Comparison of ENCODE assay signal across 10 cellular contexts in the genomic region with DNA sequence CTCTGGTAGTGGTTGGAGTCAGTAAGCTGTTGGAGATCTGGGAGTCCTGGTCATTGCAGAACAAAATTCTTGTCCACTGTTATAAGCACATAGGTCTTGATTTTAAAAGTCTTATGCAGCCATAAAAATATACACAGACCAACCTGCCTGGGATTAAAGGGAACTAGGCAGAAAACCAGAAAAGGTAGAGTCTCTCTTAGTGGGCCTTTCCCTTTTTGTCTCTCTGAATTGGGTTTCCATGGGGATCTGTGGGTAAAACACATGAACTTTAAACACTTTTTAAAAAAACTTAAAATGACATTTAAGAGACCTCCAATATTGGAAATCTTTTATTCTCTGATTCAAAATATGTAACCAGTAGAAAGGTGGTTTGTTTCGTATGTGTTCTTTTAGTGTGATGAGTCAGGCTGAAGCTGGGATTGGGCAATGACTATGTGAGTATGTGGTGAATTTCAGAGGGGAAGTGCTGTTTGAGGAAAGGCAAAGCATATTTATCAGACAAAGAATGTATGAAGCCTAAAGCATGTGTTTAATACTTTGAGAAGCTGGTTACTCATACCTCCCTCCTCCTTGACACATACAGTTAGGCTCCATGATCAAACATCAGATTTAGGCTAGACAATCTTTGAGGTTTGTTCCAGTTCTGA. TPM values are rescaled to one million over a fixed set of nuclear protein-coding genes. Genes with fewer than 3 reads are reported as not detected.
DNase-seq lines count a peak whose midpoint lies in the region; ATAC-seq and TF ChIP-seq lines count a peak whose summit lies in the region.
"Had no signal": no experiment of that assay in that cellular context is flagged by ENCODE, and none has a peak within 500 bp of the region (broad histone marks: within the 10 kb centered on the region; RNA-seq: fewer than 3 reads in every experiment).

No MANE protein-coding gene starts in this region.

- no peaks in the 10 kb centered on the region for H3K36me3 ChIP-seq in neural cell (ENCODE audit: insufficient read depth, low read length)
- H3K36me3 ChIP-seq: sigmoid colon, uterus had no signal

- intact Hi-C loops in natural killer cell (cut with micrococcal nuclease) = no loop called here

- peak overlapping the region; percentile 31 for H3K27ac ChIP-seq in neural cell (ENCODE audit: low read length)
- H3K27ac ChIP-seq: uterus had no signal

- no peak overlapping the region for H3K4me3 Mint-ChIP-seq in natural killer cell

- H3K9me3 ChIP-seq in neural cell (ENCODE audit: low read length) = no peaks in the 10 kb centered on the region
- H3K9me3 ChIP-seq: sigmoid colon, uterus had no signal

- H3K36me3 Mint-ChIP-seq in natural killer cell = no peaks in the 10 kb centered on the region

- no peak for TF ChIP-seq RAD21 in neural cell (conservative IDR thresholded peaks at IDR 0.05)

- no peak for ATAC-seq in natural killer cell

- H3K9ac ChIP-seq in neural cell (ENCODE audit: low read length) = no peak overlapping the region

- H3K9me3 Mint-ChIP-seq in natural killer cell = no peaks in the 10 kb centered on the region

- H3K4me3 ChIP-seq in astrocyte of the spinal cord (ENCODE audit: low read depth, low read length) = no peak overlapping the region
- H3K4me3 ChIP-seq in neural cell (ENCODE audit: low read length) = no peak overlapping the region
- H3K4me3 ChIP-seq: sigmoid colon, uterus had no signal

- no peak for TF ChIP-seq EP300 in neural cell (conservative IDR thresholded peaks at IDR 0.05; ENCODE audit: poor library complexity, severe bottlenecking)

- H3K79me2 ChIP-seq in neural cell (replicated peaks; ENCODE audit: insufficient read depth, low read length) = no peaks in the 10 kb centered on the region

- H3K27me3 ChIP-seq in neural cell (ENCODE audit: insufficient read depth, low read depth, low read length) = no peaks in the 10 kb centered on the region
- H3K27me3 ChIP-seq: sigmoid colon, uterus had no signal

- in situ Hi-C loops in astrocyte of the spinal cord (cut with HindIII; ENCODE audit: low sequenced_read_pairs) = no loop called here

- H3K27ac Mint-ChIP-seq in natural killer cell = no peak overlapping the region

- no peaks in the 10 kb centered on the region for H4K20me1 ChIP-seq in neural cell (ENCODE audit: insufficient read depth)

- H3K4me1 Mint-ChIP-seq in natural killer cell = no peaks in the 10 kb centered on the region

- H3F3A ChIP-seq in neural cell (ENCODE audit: insufficient read depth, low read length, poor library complexity, severe bottlenecking) = no peaks in the 10 kb centered on the region

- H3K4me2 ChIP-seq in neural cell (ENCODE audit: low read length) = no peak overlapping the region

- peak; percentile 80 for DNase-seq in Daoy (ENCODE audit: low read depth)
- peak; percentile 96 for DNase-seq in M059J (ENCODE audit: low read depth)
- DNase-seq in astrocyte of the spinal cord (ENCODE audit: low read depth, low spot score) = peak; percentile 92
- DNase-seq in NCI-H524 treated with DMSO at 0.1 percent for 48 hours (lab: John Stamatoyannopoulos, UW) = no peak
- no peak for DNase-seq in RPMI8226
- DNase-seq in SK-N-DZ (ENCODE audit: low spot score) = no peak
- no peak for DNase-seq in natural killer cell
- DNase-seq: sigmoid colon, uterus had no signal

- no peaks in the 10 kb centered on the region for H3K9me2 ChIP-seq in neural cell (ENCODE audit: insufficient read depth, low read length)

- H2AFZ ChIP-seq in neural cell (ENCODE audit: low read depth, low read length) = no peak overlapping the region

- TF ChIP-seq CTCF in astrocyte of the spinal cord (IDR thresholded peaks at IDR 0.05; ENCODE audit: low read depth, low read length) = no peak
- TF ChIP-seq CTCF in neural cell (IDR thresholded peaks at IDR 0.05; ENCODE audit: poor library complexity, severe bottlenecking) = no peak
- TF ChIP-seq CTCF in natural killer cell (IDR thresholded peaks at IDR 0.05) = no peak

- no peaks in the 10 kb centered on the region for H3K27me3 Mint-ChIP-seq in natural killer cell (ENCODE audit: low read depth in 2 of 2)

TF ChIP-seq in neural cell, 6 proteins besides CTCF, POLR2A, EP300 and RAD21:
- TF ChIP-seq MXI1 (conservative IDR thresholded peaks at IDR 0.05; ENCODE audit: poor library complexity, severe bottlenecking) = no peak
- TF ChIP-seq SMC3 (conservative IDR thresholded peaks at IDR 0.05; ENCODE audit: poor library complexity) = no peak
- no peak for TF ChIP-seq TAF1 (IDR thresholded peaks at IDR 0.05; ENCODE audit: low read depth)
- TF ChIP-seq EZH2 (IDR thresholded peaks at IDR 0.05; ENCODE audit: borderline replicate concordance, insufficient read depth, low read length, poor library complexity, severe bottlenecking) = no peak
- TF ChIP-seq POLR2AphosphoS5 (IDR thresholded peaks at IDR 0.05) = no peak
- TF ChIP-seq, protein P1, sequence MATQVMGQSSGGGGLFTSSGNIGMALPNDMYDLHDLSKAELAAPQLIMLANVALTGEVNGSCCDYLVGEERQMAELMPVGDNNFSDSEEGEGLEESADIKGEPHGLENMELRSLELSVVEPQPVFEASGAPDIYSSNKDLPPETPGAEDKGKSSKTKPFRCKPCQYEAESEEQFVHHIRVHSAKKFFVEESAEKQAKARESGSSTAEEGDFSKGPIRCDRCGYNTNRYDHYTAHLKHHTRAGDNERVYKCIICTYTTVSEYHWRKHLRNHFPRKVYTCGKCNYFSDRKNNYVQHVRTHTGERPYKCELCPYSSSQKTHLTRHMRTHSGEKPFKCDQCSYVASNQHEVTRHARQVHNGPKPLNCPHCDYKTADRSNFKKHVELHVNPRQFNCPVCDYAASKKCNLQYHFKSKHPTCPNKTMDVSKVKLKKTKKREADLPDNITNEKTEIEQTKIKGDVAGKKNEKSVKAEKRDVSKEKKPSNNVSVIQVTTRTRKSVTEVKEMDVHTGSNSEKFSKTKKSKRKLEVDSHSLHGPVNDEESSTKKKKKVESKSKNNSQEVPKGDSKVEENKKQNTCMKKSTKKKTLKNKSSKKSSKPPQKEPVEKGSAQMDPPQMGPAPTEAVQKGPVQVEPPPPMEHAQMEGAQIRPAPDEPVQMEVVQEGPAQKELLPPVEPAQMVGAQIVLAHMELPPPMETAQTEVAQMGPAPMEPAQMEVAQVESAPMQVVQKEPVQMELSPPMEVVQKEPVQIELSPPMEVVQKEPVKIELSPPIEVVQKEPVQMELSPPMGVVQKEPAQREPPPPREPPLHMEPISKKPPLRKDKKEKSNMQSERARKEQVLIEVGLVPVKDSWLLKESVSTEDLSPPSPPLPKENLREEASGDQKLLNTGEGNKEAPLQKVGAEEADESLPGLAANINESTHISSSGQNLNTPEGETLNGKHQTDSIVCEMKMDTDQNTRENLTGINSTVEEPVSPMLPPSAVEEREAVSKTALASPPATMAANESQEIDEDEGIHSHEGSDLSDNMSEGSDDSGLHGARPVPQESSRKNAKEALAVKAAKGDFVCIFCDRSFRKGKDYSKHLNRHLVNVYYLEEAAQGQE (IDR thresholded peaks at IDR 0.05; ENCODE audit: borderline replicate concordance) = no peak

RNA-seq across cellular contexts. Expression of a gene that starts 29.6 kb away (rescaled TPM):
- 5.8 and 7.5 TPM in 2 replicates for total RNA-seq in Daoy (2014; rRNA removed; shearing (Covaris generic))
- total RNA-seq in M059J (2014; rRNA removed; shearing (Covaris generic)) = 56.5 and 78.7 TPM in 2 replicates
- polyA plus RNA-seq in neural cell = 14.5 and 17.4 TPM in 2 replicates
- 31.3 and 32.6 TPM in 2 replicates for polyA minus RNA-seq in neural cell
- 5.1 and 7.2 TPM in 2 replicates for polyA plus RNA-seq in SK-N-DZ (2014; cell fraction: cytosol; rRNA removed)
- 4.6 and 6.1 TPM in 2 replicates for polyA plus RNA-seq in SK-N-DZ (2014; cell fraction: nucleus; rRNA removed)
- total RNA-seq in natural killer cell = not detected

Comparison
In these comparisons a context has a peak if more than half of its experiments do, and no peak if none do; other contexts are left out.
1. DNase-seq: peak in Daoy (single experiment), M059J (single experiment) and astrocyte of the spinal cord (single experiment); none in NCI-H524 treated with DMSO at 0.1 percent for 48 hours (single experiment), RPMI8226 (single experiment), SK-N-DZ (single experiment) and natural killer cell (single experiment).